Comparison of ENCODE assay signal across 20 cellular contexts in the genomic region with DNA sequence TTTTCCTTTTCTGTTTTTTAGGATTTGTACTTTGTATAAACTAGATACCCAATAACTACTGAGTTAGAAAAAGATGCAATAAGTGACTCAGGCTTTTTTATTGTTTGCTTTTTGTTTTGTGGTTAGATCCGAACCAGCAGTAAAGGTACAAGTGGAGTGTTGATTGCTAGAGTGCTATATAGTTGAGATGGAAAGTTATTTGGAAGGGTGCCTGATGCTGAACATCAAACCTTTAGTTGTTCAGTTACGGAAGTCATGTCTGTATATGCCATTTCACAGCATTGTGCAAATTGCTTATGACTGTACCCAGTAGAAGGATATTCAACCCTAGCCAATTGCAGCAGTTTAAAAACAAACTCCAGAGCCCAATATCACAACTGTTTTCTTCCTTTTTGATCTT.
"Had no signal": no experiment of that assay in that cellular context is flagged by ENCODE, and none has a peak within 500 bp of the region (broad histone marks: within the 10 kb centered on the region; RNA-seq: fewer than 3 reads in every experiment).

No MANE protein-coding gene starts in this region.

- H3K4me3 Mint-ChIP-seq: central memory CD8-positive, alpha-beta T cell; effector memory CD8-positive, alpha-beta T cell; nephron; T-helper 1 cell treated with Interleukin-12 subunit alpha and Interleukin-12 subunit beta and Interleukin-4 antibody, amounts not matched to agents 30 μg/mL and 1 μg/mL, for 36 hours; WTC11 had no signal

- FAIRE-seq: pancreas had no signal

- H3K36me3 Mint-ChIP-seq: activated naive CD4-positive, alpha-beta T cell treated with anti-CD3 and anti-CD28 coated beads, Interleukin-2, amount 50 U/mL, for 72 hours; WTC11 had no signal

- H3K27ac Mint-ChIP-seq: activated naive CD4-positive, alpha-beta T cell treated with anti-CD3 and anti-CD28 coated beads, Interleukin-2, amount 50 U/mL, for 72 hours; effector memory CD8-positive, alpha-beta T cell; nephron; T-helper 1 cell treated with Interleukin-12 subunit alpha and Interleukin-12 subunit beta and Interleukin-4 antibody, amounts not matched to agents 30 μg/mL and 1 μg/mL, for 36 hours; WTC11 had no signal

- H3K9me3 Mint-ChIP-seq: nephron; T-helper 1 cell treated with Interleukin-12 subunit alpha and Interleukin-12 subunit beta and Interleukin-4 antibody, amounts not matched to agents 30 μg/mL and 1 μg/mL, for 36 hours had no signal

- H3K4me1 Mint-ChIP-seq: central memory CD8-positive, alpha-beta T cell; nephron; WTC11 had no signal

- ATAC-seq: activated naive CD4-positive, alpha-beta T cell treated with anti-CD3 and anti-CD28 coated beads, Interleukin-2, amount 50 U/mL, for 72 hours; effector memory CD8-positive, alpha-beta T cell; left ventricle myocardium superior; pancreas; psoas muscle; stimulated activated naive CD8-positive, alpha-beta T cell treated with anti-CD3 and anti-CD28 coated beads, Interleukin-15, Interleukin-2, amounts not matched to agents 100 U/mL and 50 U/mL, for 24 hours; WTC11 had no signal

- H3K36me3 ChIP-seq: ascending aorta, colonic mucosa, pancreas, right atrium auricular region, upper lobe of left lung had no signal

- H3K27me3 ChIP-seq: ascending aorta, colonic mucosa, dorsolateral prefrontal cortex, foreskin keratinocyte, pancreas, right atrium auricular region, upper lobe of left lung had no signal

- H3K4me3 ChIP-seq: ascending aorta, colonic mucosa, dorsolateral prefrontal cortex, pancreas, psoas muscle, right atrium auricular region, upper lobe of left lung had no signal

- H3K4me1 ChIP-seq: ascending aorta, colonic mucosa, foreskin keratinocyte, pancreas, psoas muscle, right atrium auricular region, upper lobe of left lung had no signal

- H3K9me3 ChIP-seq: ascending aorta, colonic mucosa, pancreas, psoas muscle, right atrium auricular region, upper lobe of left lung had no signal

- H3K27me3 Mint-ChIP-seq: central memory CD8-positive, alpha-beta T cell; effector memory CD8-positive, alpha-beta T cell had no signal

- H3K27ac ChIP-seq: ascending aorta, colonic mucosa, dorsolateral prefrontal cortex, foreskin keratinocyte, pancreas, psoas muscle, right atrium auricular region, upper lobe of left lung had no signal

- DNase-seq: activated gamma-delta T cell treated with Interleukin-2 at 50 U/mL for 16 hours; activated T-cell treated with anti-CD3 and anti-CD28 coated beads, Interleukin-2, amount 50 U/mL, for 1 hour; colonic mucosa; dorsolateral prefrontal cortex; effector memory CD8-positive, alpha-beta T cell; left ventricle myocardium superior; midbrain; pancreas; psoas muscle; stimulated activated CD4-positive, alpha-beta T cell treated with anti-CD3 and anti-CD28 coated beads, Interleukin-4, amount 100 ng/mL, for 24 hours; stimulated activated naive CD8-positive, alpha-beta T cell treated with anti-CD3 and anti-CD28 coated beads, Interleukin-15, Interleukin-2, amounts not matched to agents 100 U/mL and 50 U/mL, for 24 hours; upper lobe of left lung had no signal
